Comparison of ENCODE assay signal across 23 cellular contexts in genomic region chr11:35494966-35495365, GRCh38.
"Had no signal": no experiment of that assay in that cellular context is flagged by ENCODE, and none has a peak within 500 bp of the region (broad histone marks: within the 10 kb centered on the region; RNA-seq: fewer than 3 reads in every experiment).

No MANE protein-coding gene starts in this region.

- DNase-seq: colonic mucosa; cortex of kidney; effector CD8-positive, alpha-beta T cell; effector memory CD8-positive, alpha-beta T cell; endodermal cell; erythroblast; esophagus squamous epithelium; foreskin fibroblast; foreskin melanocyte; gastrocnemius medialis; heart left ventricle; immature natural killer cell; islet precursor cell; kidney; kidney glomerular epithelial cell; left colon; left ventricle myocardium inferior; mammary epithelial cell; mesenchymal stem cell had no signal

- H3K27ac Mint-ChIP-seq: dendritic cell treated with granulocyte-macrophage colony-stimulating factor and Interleukin-4, amounts not matched to agents 40 ng/mL and 50 ng/mL, for 4 days; effector memory CD8-positive, alpha-beta T cell; endodermal cell; immature natural killer cell; mesothelial cell of epicardium had no signal

- H3K4me3 Mint-ChIP-seq: dendritic cell treated with granulocyte-macrophage colony-stimulating factor and Interleukin-4, amounts not matched to agents 40 ng/mL and 50 ng/mL, for 4 days; effector memory CD8-positive, alpha-beta T cell; endodermal cell; immature natural killer cell; mesothelial cell of epicardium had no signal

- ATAC-seq: effector memory CD8-positive, alpha-beta T cell; esophagus mucosa; gastrocnemius medialis; heart left ventricle; left colon; left lobe of liver had no signal

- H3K4me1 Mint-ChIP-seq: endodermal cell, immature natural killer cell had no signal

- H3K9me3 Mint-ChIP-seq: dendritic cell treated with granulocyte-macrophage colony-stimulating factor and Interleukin-4, amounts not matched to agents 40 ng/mL and 50 ng/mL, for 4 days; effector memory CD8-positive, alpha-beta T cell; endodermal cell; immature natural killer cell; mesothelial cell of epicardium had no signal
